16 cellular contexts compared by ENCODE assay signal in the genomic region with DNA sequence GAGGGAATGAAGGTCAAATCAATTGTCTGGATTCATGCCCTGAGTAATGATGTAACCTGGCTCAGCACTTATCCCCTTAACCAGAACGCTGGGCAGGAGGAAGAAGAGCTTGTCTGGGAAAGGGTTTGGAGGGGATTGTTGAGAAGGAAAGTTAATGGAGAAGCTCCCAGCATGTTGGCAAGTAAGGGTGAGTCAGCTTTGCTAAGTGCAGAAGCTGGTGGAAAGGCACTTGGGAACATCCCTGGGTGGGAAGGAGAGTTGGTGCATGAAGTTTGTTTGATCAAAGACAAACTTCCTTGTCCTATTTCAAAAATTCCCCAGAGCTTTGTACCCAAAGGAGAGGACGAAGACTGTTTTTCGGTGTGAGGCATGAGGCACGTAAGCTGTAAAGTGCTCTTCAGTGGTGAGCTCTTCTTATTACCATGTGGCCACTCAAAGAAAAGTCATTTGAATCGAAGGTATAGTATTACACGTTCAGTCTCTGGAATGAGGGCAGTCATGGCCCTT. TPM values are rescaled to one million over a fixed set of nuclear protein-coding genes. Genes with fewer than 3 reads are reported as not detected.
A peak's percentile ranks its signal among the peaks of the same experiment; 100 is the strongest.
DNase-seq lines count a peak whose midpoint lies in the region; TF ChIP-seq lines count a peak whose summit lies in the region.
"Had no signal": no experiment of that assay in that cellular context is flagged by ENCODE, and none has a peak within 500 bp of the region (broad histone marks: within the 10 kb centered on the region; RNA-seq: fewer than 3 reads in every experiment).

No MANE protein-coding gene starts in this region.

- H3K27me3 Mint-ChIP-seq in nephron (ENCODE audit: low read depth): peaks cover 4% of the 10 kb centered on the region
- H3K27me3 Mint-ChIP-seq: activated CD8-positive, alpha-beta T cell treated with anti-CD3 and anti-CD28 coated beads for 36 hours had no signal

- no peak overlapping the region for H3K4me3 Mint-ChIP-seq in nephron
- H3K4me3 Mint-ChIP-seq: activated CD8-positive, alpha-beta T cell treated with anti-CD3 and anti-CD28 coated beads for 36 hours; CD4-positive, CD25-positive, alpha-beta regulatory T cell; IgD-negative memory B cell; naive B cell had no signal

- TF ChIP-seq CTCF in cardiac fibroblast (IDR thresholded peaks at IDR 0.05; ENCODE audit: low read depth, low read length): no peak
- TF ChIP-seq CTCF in nephron (IDR thresholded peaks at IDR 0.05; ENCODE audit: unreplicated experiment in 3 of 3): no peak

- H3K4me1 Mint-ChIP-seq in nephron: peaks cover 20% of the 10 kb centered on the region
- H3K4me1 Mint-ChIP-seq: IgD-negative memory B cell, naive B cell had no signal

- peak; percentile 15 for DNase-seq in ELR (ENCODE audit: low read depth)
- DNase-seq in NCI-H524 (lab: John Stamatoyannopoulos, UW): peak; percentile 18 to 77
- DNase-seq in cardiac fibroblast (ENCODE audit: low read depth in 2 of 2): peak; percentile 25 to 39
- no peak for DNase-seq in iPS-NIHi11 (ENCODE audit: low spot score)
- DNase-seq in posterior vena cava (ENCODE audit: low spot score): no peak
- no peak for DNase-seq in HuH-7.5 (ENCODE audit: low spot score)
- DNase-seq in NCI-H2227 treated with DMSO at 0.1 percent for 48 hours (lab: John Stamatoyannopoulos, UW): no peak
- DNase-seq: activated CD8-positive, alpha-beta T cell treated with anti-CD3 and anti-CD28 coated beads for 36 hours; CD4-positive, CD25-positive, alpha-beta regulatory T cell; colonic mucosa; naive B cell; NCI-H1930 had no signal

- no peaks in the 10 kb centered on the region for H3K9me3 Mint-ChIP-seq in nephron
- H3K9me3 Mint-ChIP-seq: activated CD8-positive, alpha-beta T cell treated with anti-CD3 and anti-CD28 coated beads for 36 hours had no signal

- H3K4me3 ChIP-seq in cardiac fibroblast (replicated peaks in 1 of 2; ENCODE audit: low read depth in 2 of 2, low read length in 2 of 2): no peak overlapping the region
- H3K4me3 ChIP-seq: colonic mucosa had no signal

- H3K27ac Mint-ChIP-seq in nephron: peak overlapping the region; percentile 41 to 88 (median 84)
- H3K27ac Mint-ChIP-seq: activated CD8-positive, alpha-beta T cell treated with anti-CD3 and anti-CD28 coated beads for 36 hours; CD4-positive, CD25-positive, alpha-beta regulatory T cell; IgD-negative memory B cell; naive B cell had no signal

- intact Hi-C loops in posterior vena cava (cut with DNase I): no loop called here

- no peaks in the 10 kb centered on the region for H3K36me3 Mint-ChIP-seq in nephron (ENCODE audit: low read depth)
- H3K36me3 Mint-ChIP-seq: CD4-positive, CD25-positive, alpha-beta regulatory T cell; IgD-negative memory B cell; naive B cell had no signal

RNA-seq across cellular contexts. Expression of a gene that starts 17.6 kb away (rescaled TPM):
- under 1 TPM in 1 of 2 donors, not detected in 1; 0.37 TPM for total RNA-seq in posterior vena cava
- total RNA-seq: activated CD8-positive, alpha-beta T cell treated with anti-CD3 and anti-CD28 coated beads for 36 hours; CD4-positive, CD25-positive, alpha-beta regulatory T cell; colonic mucosa; OCI-LY7; T-helper 2 cell treated with Interferon-gamma antibody and Interleukin-4, amounts not matched to agents 100 ng/mL and 5 ng/mL, for 36 hours had no signal

RNA-seq across cellular contexts. Expression of a gene that starts 40.2 kb away (rescaled TPM):
- not detected for total RNA-seq in posterior vena cava
- total RNA-seq: OCI-LY7; T-helper 2 cell treated with Interferon-gamma antibody and Interleukin-4, amounts not matched to agents 100 ng/mL and 5 ng/mL, for 36 hours had no signal

Comparison
In these comparisons a context has a peak if more than half of its experiments do, and no peak if none do; other contexts are left out.
1. DNase-seq: peak in ELR (single experiment), NCI-H524 (2 of 2) and cardiac fibroblast (2 of 2); none in iPS-NIHi11 (single experiment), posterior vena cava (single experiment), HuH-7.5 (single experiment) and NCI-H2227 treated with DMSO at 0.1 percent for 48 hours (single experiment).